Comparison of ENCODE assay signal across 9 cellular contexts in the genomic region with DNA sequence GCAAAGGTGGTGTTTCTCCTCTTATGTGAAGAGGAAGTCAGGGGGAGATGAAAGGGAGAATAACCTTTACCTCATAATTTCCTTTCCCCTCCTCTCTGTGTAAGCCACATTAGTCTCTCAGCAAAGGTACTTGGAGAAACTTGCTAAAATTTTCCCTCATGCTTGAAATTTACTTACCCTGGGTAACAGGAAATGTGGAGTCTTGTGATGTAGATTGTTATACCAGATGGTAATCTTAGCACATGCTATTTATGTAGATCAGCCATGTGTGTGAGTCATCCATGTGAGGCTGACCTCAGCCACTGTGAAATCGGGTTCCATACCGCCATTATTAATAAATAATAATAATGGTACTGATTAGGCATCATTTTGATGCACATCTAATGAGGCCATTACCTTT.
A peak's percentile ranks its signal among the peaks of the same experiment; 100 is the strongest.
DNase-seq lines count a peak whose midpoint lies in the region; ATAC-seq and TF ChIP-seq lines count a peak whose summit lies in the region.
"Had no signal": no experiment of that assay in that cellular context is flagged by ENCODE, and none has a peak within 500 bp of the region (broad histone marks: within the 10 kb centered on the region; RNA-seq: fewer than 3 reads in every experiment).

No MANE protein-coding gene starts in this region.

- DNase-seq in SJCRH30 = peak in 1 of 2 experiments; percentile 42
- no peak for DNase-seq in esophagus muscularis mucosa (ENCODE audit: extremely low spot score)
- no peak for DNase-seq in stimulated activated CD4-positive, alpha-beta T cell treated with anti-CD3 and anti-CD28 coated beads, Interleukin-2, amount 100 ng/mL, for 24 hours
- no peak for DNase-seq in NCI-H2081 treated with DMSO at 0.1 percent for 48 hours (lab: John Stamatoyannopoulos, UW)
- DNase-seq: esophagus squamous epithelium had no signal

- H3K27ac ChIP-seq in SJCRH30 (peak overlapping the region; percentile 15), mesodermal cell (ENCODE audit: low read depth, low read length, severe bottlenecking) (peak overlapping the region; percentile 17), esophagus muscularis mucosa (replicated peaks in 1 of 4) (no peak overlapping the region)
- H3K27ac ChIP-seq: esophagus squamous epithelium had no signal

- no peak for TF ChIP-seq POLR2A in esophagus muscularis mucosa (IDR thresholded peaks at IDR 0.05; ENCODE audit: low read depth)

- intact Hi-C loops in esophagus muscularis mucosa (cut with DNase I) = no loop called here

- H3K27me3 ChIP-seq in SJCRH30 (no peaks in the 10 kb centered on the region), esophagus muscularis mucosa (no peaks in the 10 kb centered on the region)
- H3K27me3 ChIP-seq: esophagus squamous epithelium had no signal

- no peaks in the 10 kb centered on the region for H3K9me3 ChIP-seq in SJCRH30 (replicated peaks)
- H3K9me3 ChIP-seq in mesodermal cell (ENCODE audit: control insufficient read depth, low read length) = no peaks in the 10 kb centered on the region
- H3K9me3 ChIP-seq in esophagus muscularis mucosa = no peaks in the 10 kb centered on the region
- H3K9me3 ChIP-seq: esophagus squamous epithelium had no signal

- peak; percentile 48 for ATAC-seq in GM18508 (IDR thresholded peaks at IDR 0.05; ENCODE audit: insufficient read depth, unreplicated experiment)
- peak; percentile 58 for ATAC-seq in HG02852 (IDR thresholded peaks at IDR 0.05; ENCODE audit: unreplicated experiment)
- ATAC-seq in GM21723 (IDR thresholded peaks at IDR 0.05; ENCODE audit: unreplicated experiment) = no peak

- no peak for TF ChIP-seq EP300 in esophagus muscularis mucosa (IDR thresholded peaks at IDR 0.05)

- no CpG with 5 or more reads among the region's 2 CpGs for WGBS in mesodermal cell (ENCODE audit: insufficient coverage in 2 of 2), 2 experiments
- WGBS in esophagus muscularis mucosa = 57% methylated on average over 2 of the region's 2 CpGs

- no peak for TF ChIP-seq CTCF in esophagus muscularis mucosa (IDR thresholded peaks at IDR 0.05)

- H3K36me3 ChIP-seq in SJCRH30 (no peaks in the 10 kb centered on the region), mesodermal cell (ENCODE audit: control insufficient read depth, insufficient read depth, low read length) (no peaks in the 10 kb centered on the region), esophagus muscularis mucosa (no peaks in the 10 kb centered on the region)
- H3K36me3 ChIP-seq: esophagus squamous epithelium had no signal

- H3K4me1 ChIP-seq in SJCRH30 (peaks cover 31% of the 10 kb centered on the region), mesodermal cell (ENCODE audit: control insufficient read depth, insufficient read depth, low read length, poor library complexity, severe bottlenecking) (peaks cover 42% of the 10 kb centered on the region), esophagus muscularis mucosa (peaks cover 8 to 23% (median 16%) of the 10 kb centered on the region in 4 donors)
- H3K4me1 ChIP-seq: esophagus squamous epithelium had no signal

- H3K4me3 ChIP-seq in SJCRH30 (no peak overlapping the region), mesodermal cell (ENCODE audit: extremely low read depth, insufficient read depth, low read length, poor library complexity, severe bottlenecking) (no peak overlapping the region), esophagus muscularis mucosa (no peak overlapping the region)
- H3K4me3 ChIP-seq: esophagus squamous epithelium had no signal

Comparison
In these comparisons a context has a peak if more than half of its experiments do, and no peak if none do; other contexts are left out.
1. H3K27ac ChIP-seq: peak in SJCRH30 (single experiment) and mesodermal cell (single experiment); none in esophagus muscularis mucosa (0 of 4).